26 cellular contexts compared by ENCODE assay signal in genomic region chr3:23480324-23480704, GRCh38.
DNase-seq lines count a peak whose midpoint lies in the region; ATAC-seq and TF ChIP-seq lines count a peak whose summit lies in the region.
"Had no signal": no experiment of that assay in that cellular context is flagged by ENCODE, and none has a peak within 500 bp of the region (broad histone marks: within the 10 kb centered on the region; RNA-seq: fewer than 3 reads in every experiment).

No MANE protein-coding gene starts in this region.

- H3K27ac Mint-ChIP-seq in endothelial cell (ENCODE audit: unreplicated experiment) = no peak overlapping the region
- H3K27ac Mint-ChIP-seq: activated naive CD4-positive, alpha-beta T cell treated with anti-CD3 and anti-CD28 coated beads, Interleukin-2, amount 50 U/mL, for 72 hours; CD8-positive, alpha-beta memory T cell; memory B cell; naive thymus-derived CD8-positive, alpha-beta T cell; stimulated activated effector memory CD8-positive, alpha-beta T cell treated with anti-CD3 and anti-CD28 coated beads, Interleukin-12 subunit alpha, Interleukin-12 subunit beta, amount 100 ng/mL, for 72 hours had no signal

- ATAC-seq in upper lobe of right lung (peak; percentile 36), HG03095 (IDR thresholded peaks at IDR 0.05; ENCODE audit: unreplicated experiment) (no peak), HG03097 (IDR thresholded peaks at IDR 0.05; ENCODE audit: low FRiP score, unreplicated experiment) (no peak)
- ATAC-seq: activated naive CD4-positive, alpha-beta T cell treated with anti-CD3 and anti-CD28 coated beads, Interleukin-2, amount 50 U/mL, for 72 hours; foreskin keratinocyte; naive thymus-derived CD8-positive, alpha-beta T cell; stimulated activated effector memory CD8-positive, alpha-beta T cell treated with anti-CD3 and anti-CD28 coated beads, Interleukin-12 subunit alpha, Interleukin-12 subunit beta, amount 100 ng/mL, for 72 hours had no signal

- DNase-seq in DMS 273 (lab: John Stamatoyannopoulos, UW; ENCODE audit: unreplicated experiment) (peak; percentile 84), DMS 273 treated with DMSO at 0.1 percent for 48 hours (lab: John Stamatoyannopoulos, UW) (no peak), endothelial cell (ENCODE audit: low spot score) (no peak), middle frontal gyrus (ENCODE audit: extremely low spot score, low spot score) (peak; percentile 37), upper lobe of right lung (no peak)
- no peak for DNase-seq in stimulated activated CD4-positive, alpha-beta T cell treated with anti-CD3 and anti-CD28 coated beads, Interleukin-12 subunit alpha, Interleukin-12 subunit beta, amount 100 ng/mL, for 4 hours
- DNase-seq: activated CD4-positive, alpha-beta T cell treated with anti-CD3 and anti-CD28 coated beads for 48 hours; CD8-positive, alpha-beta memory T cell; DMS79; effector CD8-positive, alpha-beta T cell; foreskin keratinocyte; naive thymus-derived CD8-positive, alpha-beta T cell; NCI-H1105; NCI-H2029; PC-9; stimulated activated CD4-positive, alpha-beta T cell treated with anti-CD3 and anti-CD28 coated beads, Interleukin-2, amount 100 ng/mL, for 24 hours had no signal

- peaks cover under 1% of the 10 kb centered on the region for H3K4me1 Mint-ChIP-seq in endothelial cell (ENCODE audit: unreplicated experiment)
- H3K4me1 Mint-ChIP-seq: stimulated activated effector memory CD8-positive, alpha-beta T cell treated with anti-CD3 and anti-CD28 coated beads, Interleukin-12 subunit alpha, Interleukin-12 subunit beta, amount 100 ng/mL, for 72 hours had no signal

- no peak overlapping the region for H3K4me3 ChIP-seq in upper lobe of right lung
- H3K4me3 ChIP-seq: PC-9, prostate gland, SJSA1, skin epidermis, thoracic aorta had no signal

- H3K9me3 Mint-ChIP-seq in endothelial cell (ENCODE audit: unreplicated experiment) = no peaks in the 10 kb centered on the region

- peak overlapping the region; percentile 31 for H3K4me3 Mint-ChIP-seq in endothelial cell (ENCODE audit: unreplicated experiment)
- H3K4me3 Mint-ChIP-seq: CD8-positive, alpha-beta memory T cell; memory B cell; naive thymus-derived CD8-positive, alpha-beta T cell; stimulated activated effector memory CD8-positive, alpha-beta T cell treated with anti-CD3 and anti-CD28 coated beads, Interleukin-12 subunit alpha, Interleukin-12 subunit beta, amount 100 ng/mL, for 72 hours had no signal

- no peak for TF ChIP-seq CTCF in endothelial cell (IDR thresholded peaks at IDR 0.05; ENCODE audit: unreplicated experiment)
- TF ChIP-seq CTCF in upper lobe of right lung (IDR thresholded peaks at IDR 0.05) = no peak

- H3K27me3 Mint-ChIP-seq in endothelial cell (ENCODE audit: unreplicated experiment) = peaks cover 3% of the 10 kb centered on the region
- H3K27me3 Mint-ChIP-seq: memory B cell; naive thymus-derived CD8-positive, alpha-beta T cell had no signal

- H3K9me3 ChIP-seq in upper lobe of right lung = no peaks in the 10 kb centered on the region
- H3K9me3 ChIP-seq: prostate gland, SJSA1, thoracic aorta had no signal

- intact Hi-C loops in upper lobe of right lung (cut with DNase I) = no loop called here

- H3K4me1 ChIP-seq in upper lobe of right lung = no peaks in the 10 kb centered on the region
- H3K4me1 ChIP-seq: foreskin keratinocyte, prostate gland, SJSA1 had no signal

- H3K27ac ChIP-seq in upper lobe of right lung = no peak overlapping the region
- H3K27ac ChIP-seq: 22Rv1, foreskin keratinocyte, PC-9, prostate gland, SJSA1, skin epidermis, thoracic aorta had no signal

- H3K36me3 Mint-ChIP-seq in endothelial cell (ENCODE audit: low read depth, unreplicated experiment) = peaks cover 16% of the 10 kb centered on the region
- H3K36me3 Mint-ChIP-seq: CD8-positive, alpha-beta memory T cell; stimulated activated effector memory CD8-positive, alpha-beta T cell treated with anti-CD3 and anti-CD28 coated beads, Interleukin-12 subunit alpha, Interleukin-12 subunit beta, amount 100 ng/mL, for 72 hours had no signal

- H3K27me3 ChIP-seq in upper lobe of right lung = no peaks in the 10 kb centered on the region
- H3K27me3 ChIP-seq: foreskin keratinocyte, SJSA1 had no signal

- no peaks in the 10 kb centered on the region for H3K36me3 ChIP-seq in upper lobe of right lung
- H3K36me3 ChIP-seq: prostate gland, SJSA1, thoracic aorta had no signal

Comparison
In these comparisons a context has a peak if more than half of its experiments do, and no peak if none do; other contexts are left out.
1. DNase-seq: peak in DMS 273 (single experiment) and middle frontal gyrus (single experiment); none in DMS 273 treated with DMSO at 0.1 percent for 48 hours (single experiment), endothelial cell (single experiment), upper lobe of right lung (single experiment) and stimulated activated CD4-positive, alpha-beta T cell treated with anti-CD3 and anti-CD28 coated beads, Interleukin-12 subunit alpha, Interleukin-12 subunit beta, amount 100 ng/mL, for 4 hours (single experiment).